15 cellular contexts compared by ENCODE assay signal in genomic region chr1:232472485-232473041, GRCh38.
DNase-seq lines count a peak whose midpoint lies in the region; ATAC-seq and TF ChIP-seq lines count a peak whose summit lies in the region.
"Had no signal": no experiment of that assay in that cellular context is flagged by ENCODE, and none has a peak within 500 bp of the region (broad histone marks: within the 10 kb centered on the region; RNA-seq: fewer than 3 reads in every experiment).

No MANE protein-coding gene starts in this region.

- DNase-seq in H9 (no peak), fibroblast of pulmonary artery (ENCODE audit: low read depth) (peak; percentile 32), retinal pigment epithelial cell (ENCODE audit: low read depth) (peak; percentile 30), natural killer cell (no peak), coronary artery (ENCODE audit: low spot score) (no peak), WERI-Rb-1 (no peak), hippocampal formation (lab: John Stamatoyannopoulos, UW) (no peak)
- DNase-seq: COR-L47, NCI-H1694, NCI-H82, SHP77, thyroid gland had no signal

- H2BK20ac ChIP-seq in H9 (ENCODE audit: low read depth, low read length, poor library complexity, severe bottlenecking): no peak overlapping the region

- no peak overlapping the region for H3K56ac ChIP-seq in H9 (ENCODE audit: insufficient read length, low read depth, low read length)

- no peaks in the 10 kb centered on the region for H3K79me2 ChIP-seq in H9 (ENCODE audit: insufficient read depth, low read length)

- TF ChIP-seq CTCF in H9 (conservative IDR thresholded peaks at IDR 0.05): no peak
- no peak for TF ChIP-seq CTCF in fibroblast of pulmonary artery (IDR thresholded peaks at IDR 0.05; ENCODE audit: low read length, missing control alignments)
- TF ChIP-seq CTCF in retinal pigment epithelial cell (conservative IDR thresholded peaks at IDR 0.05; ENCODE audit: low read depth, low read length): no peak
- no peak for TF ChIP-seq CTCF in natural killer cell (IDR thresholded peaks at IDR 0.05)
- TF ChIP-seq CTCF in coronary artery (IDR thresholded peaks at IDR 0.05): no peak
- no peak for TF ChIP-seq CTCF in WERI-Rb-1 (IDR thresholded peaks at IDR 0.05; ENCODE audit: low read depth, low read length)

- intact Hi-C loops in natural killer cell (cut with micrococcal nuclease): no loop called here

- no peak overlapping the region for H3K9ac ChIP-seq in H9 (ENCODE audit: extremely low read depth, insufficient read length, low read length)

- H3K4me1 Mint-ChIP-seq in H9 (peaks cover 45 to 55% of the 10 kb centered on the region in 2 experiments), natural killer cell (peaks cover 10 to 12% of the 10 kb centered on the region in 2 donors)

- H4K20me1 ChIP-seq in H9 (ENCODE audit: control insufficient read depth, insufficient read depth, insufficient read length): no peaks in the 10 kb centered on the region

- no peak overlapping the region for H2BK15ac ChIP-seq in H9 (ENCODE audit: low read depth, low read length)

- no peak overlapping the region for H4K91ac ChIP-seq in H9 (ENCODE audit: insufficient read length, low read depth, low read length)

- H3T11ph ChIP-seq in H9 (ENCODE audit: low read length): no peak overlapping the region

- no peak overlapping the region for H2BK12ac ChIP-seq in H9 (ENCODE audit: insufficient read length, low read depth, low read length)

- peak overlapping the region in 2 of 3 experiments; percentile 25 to 82; a peak in 4 of 7 replicates for H3K27ac Mint-ChIP-seq in H9
- no peak overlapping the region for H3K27ac Mint-ChIP-seq in natural killer cell

- H3K9me3 ChIP-seq in H9 (ENCODE audit: control insufficient read depth, low read depth, low read length) (no peaks in the 10 kb centered on the region), WERI-Rb-1 (ENCODE audit: severe bottlenecking) (no peaks in the 10 kb centered on the region)
- H3K9me3 ChIP-seq: thyroid gland had no signal

- WGBS in H9 (ENCODE audit: extremely low coverage, insufficient read length, low lambda C conversion rate): no CpG with 5 or more reads among the region's 3 CpGs

- H3K4ac ChIP-seq in H9 (ENCODE audit: low read depth, low read length): no peak overlapping the region

- no peak overlapping the region for H3K23ac ChIP-seq in H9 (ENCODE audit: insufficient read length, low read depth, low read length)

- no peak overlapping the region for H4K8ac ChIP-seq in H9 (replicated peaks; ENCODE audit: insufficient read length, low read depth, low read length)

- no peaks in the 10 kb centered on the region for H3K36me3 Mint-ChIP-seq in H9 (ENCODE audit: insufficient read depth in 1 of 3, low read depth in 3 of 3)
- no peaks in the 10 kb centered on the region for H3K36me3 Mint-ChIP-seq in natural killer cell

- H3K27me3 Mint-ChIP-seq in H9 (ENCODE audit: low read depth): peaks cover 38% of the 10 kb centered on the region
- H3K27me3 Mint-ChIP-seq in natural killer cell (ENCODE audit: low read depth in 2 of 2): peaks cover 6 to 34% of the 10 kb centered on the region in 2 donors

- H3K14ac ChIP-seq in H9 (ENCODE audit: insufficient read depth, low read length): no peak overlapping the region

- H3K4me2 ChIP-seq in H9 (ENCODE audit: insufficient read depth, insufficient read length, low read length): no peak overlapping the region

- H3K9me3 Mint-ChIP-seq in H9: no peaks in the 10 kb centered on the region; a peak in 1 of 5 replicates
- H3K9me3 Mint-ChIP-seq in natural killer cell: no peaks in the 10 kb centered on the region

- H3K4me3 ChIP-seq in fibroblast of pulmonary artery (replicated peaks; ENCODE audit: low read depth, low read length) (no peak overlapping the region), retinal pigment epithelial cell (ENCODE audit: low read length) (no peak overlapping the region), coronary artery (no peak overlapping the region), WERI-Rb-1 (ENCODE audit: low read depth, low read length) (no peak overlapping the region)
- H3K4me3 ChIP-seq: skin epidermis, thyroid gland had no signal

- no peak overlapping the region for H2BK120ac ChIP-seq in H9 (ENCODE audit: low read depth, low read length, poor library complexity, severe bottlenecking)

- H3K4me3 Mint-ChIP-seq in H9 (no peak overlapping the region), natural killer cell (no peak overlapping the region)

- H3K27me3 ChIP-seq in H9 (ENCODE audit: insufficient read depth, low read length) (peaks cover 5% of the 10 kb centered on the region; the same call in 1 of the 2 replicates), WERI-Rb-1 (ENCODE audit: insufficient read depth, low read depth, severe bottlenecking) (no peaks in the 10 kb centered on the region)
- H3K27me3 ChIP-seq: thyroid gland had no signal

- no peaks in the 10 kb centered on the region for H3K23me2 ChIP-seq in H9 (ENCODE audit: insufficient read length, low read depth, low read length, poor library complexity, severe bottlenecking)

- no peak overlapping the region for H2BK5ac ChIP-seq in H9 (ENCODE audit: insufficient read length, low read length)

- no peaks in the 10 kb centered on the region for H3K36me3 ChIP-seq in WERI-Rb-1
- H3K36me3 ChIP-seq: thyroid gland had no signal

- H3K4me1 ChIP-seq in H9 (ENCODE audit: insufficient read depth, low read length): peaks cover 12% of the 10 kb centered on the region
- H3K4me1 ChIP-seq: thyroid gland had no signal

- H3K27ac ChIP-seq in H9 (ENCODE audit: insufficient read length, low read depth, low read length): no peak overlapping the region
- H3K27ac ChIP-seq in coronary artery: peak overlapping the region in 1 of 2 donors; percentile 37
- H3K27ac ChIP-seq in WERI-Rb-1: no peak overlapping the region
- H3K27ac ChIP-seq: thyroid gland, VCaP had no signal

- ATAC-seq in SK-N-SH treated with all-trans-retinoic acid at 6 μM for 48 hours (peak; percentile 57), natural killer cell (no peak)

- no peak overlapping the region for H2AFZ ChIP-seq in H9 (ENCODE audit: low read length)

- no peak overlapping the region for H2AK5ac ChIP-seq in H9 (ENCODE audit: insufficient read length, low read length)

- no peaks in the 10 kb centered on the region for H3K79me1 ChIP-seq in H9 (ENCODE audit: insufficient read depth, low read depth, low read length, poor library complexity, severe bottlenecking)

- no peak overlapping the region for H3K18ac ChIP-seq in H9 (ENCODE audit: insufficient read length, low read depth, low read length)

- no peak overlapping the region for H4K5ac ChIP-seq in H9 (ENCODE audit: insufficient read length, low read depth, low read length)

TF ChIP-seq in SK-N-SH treated with all-trans-retinoic acid at 6 μM for 48 hours, 23 proteins besides CTCF, POLR2A, EP300 and RAD21:
- TF ChIP-seq ZC3H10 (CRISPR knock-in tag; IDR thresholded peaks at IDR 0.05): no peak; the same call in 1 of the 2 replicates
- peak; percentile 77 for TF ChIP-seq ISL1 (CRISPR knock-in tag; IDR thresholded peaks at IDR 0.05)

Comparison
In these comparisons a context has a peak if more than half of its experiments do, and no peak if none do; other contexts are left out.
1. DNase-seq: peak in fibroblast of pulmonary artery (single experiment) and retinal pigment epithelial cell (single experiment); none in H9 (single experiment), natural killer cell (single experiment), coronary artery (single experiment), WERI-Rb-1 (single experiment) and hippocampal formation (0 of 2).
2. H3K27ac Mint-ChIP-seq: peak in H9 (2 of 3); none in natural killer cell (0 of 2).